2 cellular contexts compared by ENCODE assay signal in genomic region chr1:50973255-50973654, GRCh38.
TF ChIP-seq lines count a peak whose summit lies in the region.

No MANE protein-coding gene starts in this region.

TF ChIP-seq in IMR-90, 13 proteins besides CTCF, POLR2A, EP300 and RAD21:
- no peak for TF ChIP-seq FOS (IDR thresholded peaks at IDR 0.05; ENCODE audit: low read depth, low read length)
- no peak for TF ChIP-seq RCOR1 (IDR thresholded peaks at IDR 0.05; ENCODE audit: insufficient replicate concordance, low read length)
- no peak for TF ChIP-seq CHD1 (IDR thresholded peaks at IDR 0.05; ENCODE audit: low read depth, low read length)
- no peak for TF ChIP-seq CEBPB (IDR thresholded peaks at IDR 0.05; ENCODE audit: low read depth, low read length)
- TF ChIP-seq MXI1 (IDR thresholded peaks at IDR 0.05; ENCODE audit: borderline replicate concordance, low read depth, low read length) = no peak
- TF ChIP-seq SMC3 (IDR thresholded peaks at IDR 0.05; ENCODE audit: low read depth, low read length) = no peak
- no peak for TF ChIP-seq USF2 (IDR thresholded peaks at IDR 0.05; ENCODE audit: low read depth, low read length)
- no peak for TF ChIP-seq RFX5 (IDR thresholded peaks at IDR 0.05; ENCODE audit: low read depth, low read length)
- TF ChIP-seq NFE2L2 (IDR thresholded peaks at IDR 0.05; ENCODE audit: low read depth, low read length) = no peak
- TF ChIP-seq ELK1 (IDR thresholded peaks at IDR 0.05; ENCODE audit: borderline replicate concordance, low read depth, low read length) = no peak
- TF ChIP-seq MAFK (IDR thresholded peaks at IDR 0.05; ENCODE audit: low read depth, low read length) = no peak
- TF ChIP-seq MAZ (IDR thresholded peaks at IDR 0.05; ENCODE audit: borderline replicate concordance, low read depth, low read length) = no peak
- no peak for TF ChIP-seq BHLHE40 (IDR thresholded peaks at IDR 0.05; ENCODE audit: low read depth, low read length)

TF ChIP-seq in K562, 482 proteins besides CTCF, POLR2A, EP300 and RAD21:
- TF ChIP-seq POLR2H (tag; IDR thresholded peaks at IDR 0.05; ENCODE audit: low read depth) (0 out of 2 replicates have a peak, but pooled peaks have one; percentile 8), ZNF121 (CRISPR knock-in tag; conservative IDR thresholded peaks at IDR 0.05) (no peak)
TF ChIP-seq in K562: peak in this region for 1.
